Comparison of ENCODE assay signal across 20 cellular contexts in genomic region chr2:230708204-230708603, GRCh38.
"Had no signal": no experiment of that assay in that cellular context is flagged by ENCODE, and none has a peak within 500 bp of the region (broad histone marks: within the 10 kb centered on the region; RNA-seq: fewer than 3 reads in every experiment).

No MANE protein-coding gene starts in this region.

- ATAC-seq: effector memory CD8-positive, alpha-beta T cell; gastroesophageal sphincter; left cardiac atrium; naive thymus-derived CD8-positive, alpha-beta T cell; stimulated activated memory B cell treated with anti-CD40 and anti-IgM and Interleukin-4, amounts not matched to agents 10 μg/mL and 1 μg/mL and 100 μg/mL, for 72 hours had no signal

- H3K36me3 Mint-ChIP-seq: naive thymus-derived CD8-positive, alpha-beta T cell had no signal

- H3K36me3 ChIP-seq: esophagus muscularis mucosa, gastroesophageal sphincter, ovary, right atrium auricular region, stomach, thoracic aorta had no signal

- H3K4me3 Mint-ChIP-seq: effector memory CD8-positive, alpha-beta T cell; stimulated activated memory B cell treated with anti-CD40 and anti-IgM and Interleukin-4, amounts not matched to agents 10 μg/mL and 1 μg/mL and 100 μg/mL, for 72 hours had no signal

- H3K27me3 Mint-ChIP-seq: effector memory CD8-positive, alpha-beta T cell; naive thymus-derived CD8-positive, alpha-beta T cell; stimulated activated memory B cell treated with anti-CD40 and anti-IgM and Interleukin-4, amounts not matched to agents 10 μg/mL and 1 μg/mL and 100 μg/mL, for 72 hours had no signal

- H3K27ac Mint-ChIP-seq: effector memory CD8-positive, alpha-beta T cell; stimulated activated memory B cell treated with anti-CD40 and anti-IgM and Interleukin-4, amounts not matched to agents 10 μg/mL and 1 μg/mL and 100 μg/mL, for 72 hours had no signal

- H3K4me3 ChIP-seq: esophagus muscularis mucosa, gastroesophageal sphincter, ovary, right atrium auricular region, smooth muscle cell, stomach, thoracic aorta had no signal

- H3K9me3 Mint-ChIP-seq: effector memory CD8-positive, alpha-beta T cell had no signal

- DNase-seq: central memory CD4-positive, alpha-beta T cell; effector memory CD8-positive, alpha-beta T cell; glutamatergic neuron; islet precursor cell; left cardiac atrium; mesendoderm; naive thymus-derived CD8-positive, alpha-beta T cell; ovary; stimulated activated CD4-positive, alpha-beta T cell treated with anti-CD3 and anti-CD28 coated beads, Interleukin-2, amount 100 ng/mL, for 48 hours; stimulated activated CD8-positive, alpha-beta memory T cell treated with anti-CD3 and anti-CD28 coated beads, Interleukin-4, amount 100 ng/mL, for 48 hours; stomach; substantia nigra; trophoblast cell had no signal

- H3K27me3 ChIP-seq: esophagus muscularis mucosa, gastroesophageal sphincter, ovary, right atrium auricular region, stomach had no signal

- H3K9me3 ChIP-seq: esophagus muscularis mucosa, gastroesophageal sphincter, ovary, stomach, thoracic aorta had no signal

- H3K27ac ChIP-seq: epithelial cell of prostate, esophagus muscularis mucosa, gastroesophageal sphincter, ovary, right atrium auricular region, stomach, thoracic aorta had no signal

- H3K4me2 ChIP-seq: smooth muscle cell had no signal
